In genomic region chr12:48231169-48231958, GRCh38 we compare ENCODE assay signal across 7 cellular contexts. TPM values are rescaled to one million over a fixed set of nuclear protein-coding genes. Genes with fewer than 3 reads are reported as not detected.
"Had no signal": no experiment of that assay in that cellular context is flagged by ENCODE, and none has a peak within 500 bp of the region (broad histone marks: within the 10 kb centered on the region; RNA-seq: fewer than 3 reads in every experiment).

No MANE protein-coding gene starts in this region.

RNA-seq across cellular contexts. Expression of gene OR10AD1, which starts 28.3 kb away (rescaled TPM):
- total RNA-seq: GM23338, H1, H9, HepG2, HFFc6, HT1080 had no signal
- polyA plus RNA-seq: GM23338, H1, HepG2, IgD-negative memory B cell had no signal

RNA-seq across cellular contexts. Expression of gene CCDC184, which starts 47.9 kb away (rescaled TPM):
- total RNA-seq: HepG2 had no signal
- polyA plus RNA-seq: HepG2 had no signal
